18 cellular contexts compared by ENCODE assay signal in the genomic region with DNA sequence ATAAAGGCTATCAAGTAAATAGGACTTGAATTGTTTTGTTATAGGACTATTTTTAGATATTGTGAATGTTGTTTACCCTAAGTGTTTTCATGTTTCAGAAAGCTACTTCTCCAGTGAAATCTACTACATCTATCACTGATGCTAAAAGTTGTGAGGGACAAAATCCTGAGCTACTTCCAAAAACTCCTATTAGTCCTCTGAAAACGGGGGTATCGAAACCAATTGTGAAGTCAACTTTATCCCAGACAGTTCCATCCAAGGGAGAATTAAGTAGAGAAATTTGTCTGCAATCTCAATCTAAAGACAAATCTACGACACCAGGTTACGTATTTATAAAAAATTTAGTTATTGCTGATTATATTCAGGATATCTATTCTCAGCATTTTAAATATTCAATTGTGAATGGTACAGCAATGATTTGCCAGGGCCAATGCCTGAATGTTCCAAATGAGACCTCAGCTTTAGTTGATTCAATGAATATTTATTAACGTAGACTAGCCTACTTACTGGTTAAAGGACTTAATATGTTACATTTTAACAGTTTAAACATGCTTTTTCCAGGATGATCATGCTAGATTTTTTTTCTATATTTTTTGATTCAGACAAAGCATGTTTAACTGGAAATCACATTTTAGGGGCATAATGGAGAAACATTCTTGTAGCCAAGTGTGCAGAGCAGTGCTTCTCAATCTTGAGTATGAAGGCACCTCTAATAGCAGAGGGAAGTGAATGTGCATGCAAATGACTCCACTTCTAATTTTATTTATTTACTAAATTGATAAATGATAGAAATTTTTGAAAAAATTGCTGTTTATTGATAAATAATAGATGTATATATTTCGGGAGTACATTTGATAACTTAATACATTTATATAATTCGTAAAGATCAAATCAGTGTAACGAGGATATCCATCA. TPM values are rescaled to one million over a fixed set of nuclear protein-coding genes. Genes with fewer than 3 reads are reported as not detected.
DNase-seq lines count a peak whose midpoint lies in the region; ATAC-seq and TF ChIP-seq lines count a peak whose summit lies in the region.
"Had no signal": no experiment of that assay in that cellular context is flagged by ENCODE, and none has a peak within 500 bp of the region (broad histone marks: within the 10 kb centered on the region; RNA-seq: fewer than 3 reads in every experiment).

No MANE protein-coding gene starts in this region.

- H2BK5ac ChIP-seq in trophoblast cell (ENCODE audit: low read depth, low read length, poor library complexity) = no peak overlapping the region

- H4K8ac ChIP-seq in trophoblast cell (ENCODE audit: low read depth, low read length) = no peak overlapping the region

- H3K18ac ChIP-seq in trophoblast cell (ENCODE audit: low read length) = no peak overlapping the region

- no peaks in the 10 kb centered on the region for H3K9me2 ChIP-seq in GM23248 (ENCODE audit: insufficient read depth)

- H3K4ac ChIP-seq in trophoblast cell (ENCODE audit: low read depth, low read length) = no peak overlapping the region

- in situ Hi-C loops in GM23248 (cut with MboI) = no loop called here

- no peaks in the 10 kb centered on the region for H3K27me3 ChIP-seq in GM23248 (replicated peaks; ENCODE audit: insufficient read depth)
- no peaks in the 10 kb centered on the region for H3K27me3 ChIP-seq in neural progenitor cell
- H3K27me3 ChIP-seq in trophoblast cell (ENCODE audit: insufficient read depth, low read length) = no peaks in the 10 kb centered on the region

- H3K4me1 ChIP-seq in GM23248 (ENCODE audit: insufficient read depth) (no peaks in the 10 kb centered on the region), neural progenitor cell (no peaks in the 10 kb centered on the region), trophoblast cell (ENCODE audit: control insufficient read depth in 1 of 2, insufficient read depth in 2 of 2, low read length in 2 of 2) (no peaks in the 10 kb centered on the region)

- ATAC-seq in naive thymus-derived CD8-positive, alpha-beta T cell = no peak
- ATAC-seq in HG03460 (IDR thresholded peaks at IDR 0.05; ENCODE audit: unreplicated experiment) = no peak
- ATAC-seq: A549 had no signal

- H3K4me1 Mint-ChIP-seq in glutamatergic neuron (ENCODE audit: low read depth, unreplicated experiment) (peaks cover 25% of the 10 kb centered on the region), neural progenitor cell (no peaks in the 10 kb centered on the region)
- peaks cover 0 to 4% (median 1%) of the 10 kb centered on the region in 4 donors for H3K4me1 Mint-ChIP-seq in naive thymus-derived CD8-positive, alpha-beta T cell
- H3K4me1 Mint-ChIP-seq: B cell, CD14-positive monocyte had no signal

- no peak overlapping the region for H2AK5ac ChIP-seq in trophoblast cell (ENCODE audit: low read length)

- no peak overlapping the region for H4K12ac ChIP-seq in trophoblast cell (ENCODE audit: low read depth, low read length)

- peaks cover 63% of the 10 kb centered on the region for H3K79me2 ChIP-seq in GM23248 (ENCODE audit: insufficient read depth)
- H3K79me2 ChIP-seq in neural progenitor cell (ENCODE audit: low read depth) = peaks cover 33% of the 10 kb centered on the region
- H3K79me2 ChIP-seq in trophoblast cell (ENCODE audit: control insufficient read depth, insufficient read depth, low read length, poor library complexity) = no peaks in the 10 kb centered on the region

- H3K27ac Mint-ChIP-seq in glutamatergic neuron (ENCODE audit: unreplicated experiment) (peak overlapping the region; percentile 57), neural progenitor cell (no peak overlapping the region)
- no peak overlapping the region for H3K27ac Mint-ChIP-seq in naive thymus-derived CD8-positive, alpha-beta T cell
- H3K27ac Mint-ChIP-seq: B cell had no signal

- no peak overlapping the region for H3K27ac ChIP-seq in GM23248
- H3K27ac ChIP-seq in angular gyrus (ENCODE audit: low read depth, low read length) = peak overlapping the region; percentile 85
- no peak overlapping the region for H3K27ac ChIP-seq in neural progenitor cell
- H3K27ac ChIP-seq in trophoblast cell (ENCODE audit: low read depth, low read length) = no peak overlapping the region
- H3K27ac ChIP-seq: A549 had no signal

- H3K14ac ChIP-seq in trophoblast cell (ENCODE audit: low read length) = no peak overlapping the region

- H3K79me1 ChIP-seq in trophoblast cell (ENCODE audit: low read length) = no peaks in the 10 kb centered on the region

- H3K4me3 ChIP-seq in GM23248 = no peak overlapping the region
- H3K4me3 ChIP-seq in neural progenitor cell = no peak overlapping the region
- no peak overlapping the region for H3K4me3 ChIP-seq in trophoblast cell (ENCODE audit: low read depth, low read length)
- H3K4me3 ChIP-seq: A549 had no signal

- no peaks in the 10 kb centered on the region for H3K9me3 ChIP-seq in GM23248 (ENCODE audit: low read depth)
- no peaks in the 10 kb centered on the region for H3K9me3 ChIP-seq in neural progenitor cell (ENCODE audit: low read depth)
- no peaks in the 10 kb centered on the region for H3K9me3 ChIP-seq in trophoblast cell (ENCODE audit: insufficient read depth, low read depth, low read length)
- H3K9me3 ChIP-seq: A549 had no signal

- H2BK12ac ChIP-seq in trophoblast cell (ENCODE audit: low read length) = no peak overlapping the region

- POLR2A ChIA-PET in naive thymus-derived CD8-positive, alpha-beta T cell (lab: Charles Lee) = interaction anchor here (1.2 kb wide), 1 partner anchor 20 kb away, joined by 3 read pairs; no protein-coding TSS in a partner anchor

- no peak overlapping the region for H2BK120ac ChIP-seq in trophoblast cell (ENCODE audit: insufficient read depth, low read length, poor library complexity)

- H3K27me3 Mint-ChIP-seq in glutamatergic neuron (ENCODE audit: unreplicated experiment) (peaks cover 6% of the 10 kb centered on the region), neural progenitor cell (ENCODE audit: insufficient read depth, low read depth) (no peaks in the 10 kb centered on the region)
- no peaks in the 10 kb centered on the region for H3K27me3 Mint-ChIP-seq in naive thymus-derived CD8-positive, alpha-beta T cell
- H3K27me3 Mint-ChIP-seq: B cell had no signal

- H2AFZ ChIP-seq in GM23248 (peak overlapping the region; percentile 16), neural progenitor cell (replicated peaks) (no peak overlapping the region), trophoblast cell (ENCODE audit: insufficient read depth, low read length, poor library complexity) (no peak overlapping the region)

- H4K91ac ChIP-seq in trophoblast cell (ENCODE audit: low read depth, low read length) = no peak overlapping the region

- no peaks in the 10 kb centered on the region for H4K20me1 ChIP-seq in GM23248 (ENCODE audit: insufficient read depth)
- H4K20me1 ChIP-seq in neural progenitor cell (ENCODE audit: low read depth) = peaks cover 17% of the 10 kb centered on the region

- H3K9ac ChIP-seq in GM23248 = no peak overlapping the region
- H3K9ac ChIP-seq in neural progenitor cell = no peak overlapping the region
- H3K9ac ChIP-seq in trophoblast cell (ENCODE audit: low read length) = no peak overlapping the region

- no peaks in the 10 kb centered on the region for H3F3A ChIP-seq in GM23248 (ENCODE audit: insufficient read depth)
- H3F3A ChIP-seq in neural progenitor cell (ENCODE audit: low read depth) = peaks cover 6% of the 10 kb centered on the region

- 96 to 98% methylated on average over 8 of the region's 8 CpGs for WGBS in GM23248 (ENCODE audit: low coverage in 1 of 2, low lambda C conversion rate in 2 of 2, missing lambda C conversion rate in 2 of 2), 2 experiments
- no CpG with 5 or more reads among the region's 8 CpGs for WGBS in trophoblast cell (ENCODE audit: extremely low coverage, insufficient coverage, insufficient read length)

- no peak overlapping the region for H3K23ac ChIP-seq in trophoblast cell (ENCODE audit: low read length)

- H3K36me3 Mint-ChIP-seq in glutamatergic neuron (ENCODE audit: unreplicated experiment) (no peaks in the 10 kb centered on the region), neural progenitor cell (peaks cover 28% of the 10 kb centered on the region)
- no peaks in the 10 kb centered on the region for H3K36me3 Mint-ChIP-seq in naive thymus-derived CD8-positive, alpha-beta T cell

- TF ChIP-seq CTCF in glutamatergic neuron (IDR thresholded peaks at IDR 0.05; ENCODE audit: partially characterized antibody, unreplicated experiment) = no peak
- TF ChIP-seq CTCF in neural progenitor cell (IDR thresholded peaks at IDR 0.05) = no peak

- DNase-seq in GM23248 (no peak), glutamatergic neuron (no peak), putamen (ENCODE audit: low spot score) (peak; percentile 19), neural progenitor cell (ENCODE audit: low spot score) (no peak), trophoblast cell (no peak)
- no peak for DNase-seq in naive thymus-derived CD8-positive, alpha-beta T cell
- DNase-seq: DMS53, GDM1, Karpas-422, NCI-H1694 treated with DMSO at 0.1 percent for 48 hours, NCI-H446, RPMI8226, SHP77 had no signal

- peaks cover 6% of the 10 kb centered on the region; the same call in 1 of the 2 replicates for H3K36me3 ChIP-seq in GM23248 (ENCODE audit: low read depth)
- peaks cover 53% of the 10 kb centered on the region for H3K36me3 ChIP-seq in neural progenitor cell
- peaks cover 13 to 28% of the 10 kb centered on the region in 2 experiments for H3K36me3 ChIP-seq in trophoblast cell (ENCODE audit: control insufficient read depth in 1 of 2, insufficient read depth in 2 of 2, low read length in 2 of 2)

- H3K4me3 Mint-ChIP-seq in glutamatergic neuron (ENCODE audit: unreplicated experiment) (no peak overlapping the region), neural progenitor cell (no peak overlapping the region)
- no peak overlapping the region for H3K4me3 Mint-ChIP-seq in naive thymus-derived CD8-positive, alpha-beta T cell
- H3K4me3 Mint-ChIP-seq: B cell, CD14-positive monocyte had no signal

- H3K9me3 Mint-ChIP-seq in glutamatergic neuron (ENCODE audit: unreplicated experiment) = peaks cover 7% of the 10 kb centered on the region
- no peaks in the 10 kb centered on the region for H3K9me3 Mint-ChIP-seq in neural progenitor cell
- no peaks in the 10 kb centered on the region for H3K9me3 Mint-ChIP-seq in naive thymus-derived CD8-positive, alpha-beta T cell
- H3K9me3 Mint-ChIP-seq: CD14-positive monocyte had no signal

- H3K4me2 ChIP-seq in GM23248 (ENCODE audit: unreplicated experiment) (no peak overlapping the region), neural progenitor cell (no peak overlapping the region), trophoblast cell (ENCODE audit: low read length) (no peak overlapping the region)
- H3K4me2 ChIP-seq: A549 had no signal

RNA-seq across cellular contexts. Expression of gene ANLN, which starts 18.2 kb away (rescaled TPM):
- 55.6 and 57.5 TPM in 2 replicates for total RNA-seq in GM23248 (2014; rRNA removed; shearing (Covaris generic))
- 37.9 and 38.4 TPM in 2 replicates for polyA plus RNA-seq in GM23248 (2016; fragmentation: Nextera tagmentation; extraction: Ambion mirVana)
- total RNA-seq in glutamatergic neuron (ENCODE audit: unreplicated experiment) (18.4 TPM), neural progenitor cell (ENCODE audit: low replicate concordance) (117 and 176 TPM in 2 replicates)
- polyA plus RNA-seq in trophoblast cell (2013) = 119 and 122 TPM in 2 replicates
- total RNA-seq in naive thymus-derived CD8-positive, alpha-beta T cell = under 1 TPM; 0.36 to 0.47 TPM
- polyA plus RNA-seq in naive thymus-derived CD8-positive, alpha-beta T cell = not detected

Comparison
In these comparisons a context has a peak if more than half of its experiments do, and no peak if none do; other contexts are left out.
1. RNA of gene ANLN, which starts 18.2 kb away (total RNA-seq): 117 to 176 TPM in neural progenitor cell, 55.6 to 57.5 TPM in GM23248 and 18.4 TPM in glutamatergic neuron (single experiment); 0.36 to 0.47 TPM in naive thymus-derived CD8-positive, alpha-beta T cell; every median in the first group is over 10 times any median in the second.